8 cellular contexts compared by ENCODE assay signal in the genomic region with DNA sequence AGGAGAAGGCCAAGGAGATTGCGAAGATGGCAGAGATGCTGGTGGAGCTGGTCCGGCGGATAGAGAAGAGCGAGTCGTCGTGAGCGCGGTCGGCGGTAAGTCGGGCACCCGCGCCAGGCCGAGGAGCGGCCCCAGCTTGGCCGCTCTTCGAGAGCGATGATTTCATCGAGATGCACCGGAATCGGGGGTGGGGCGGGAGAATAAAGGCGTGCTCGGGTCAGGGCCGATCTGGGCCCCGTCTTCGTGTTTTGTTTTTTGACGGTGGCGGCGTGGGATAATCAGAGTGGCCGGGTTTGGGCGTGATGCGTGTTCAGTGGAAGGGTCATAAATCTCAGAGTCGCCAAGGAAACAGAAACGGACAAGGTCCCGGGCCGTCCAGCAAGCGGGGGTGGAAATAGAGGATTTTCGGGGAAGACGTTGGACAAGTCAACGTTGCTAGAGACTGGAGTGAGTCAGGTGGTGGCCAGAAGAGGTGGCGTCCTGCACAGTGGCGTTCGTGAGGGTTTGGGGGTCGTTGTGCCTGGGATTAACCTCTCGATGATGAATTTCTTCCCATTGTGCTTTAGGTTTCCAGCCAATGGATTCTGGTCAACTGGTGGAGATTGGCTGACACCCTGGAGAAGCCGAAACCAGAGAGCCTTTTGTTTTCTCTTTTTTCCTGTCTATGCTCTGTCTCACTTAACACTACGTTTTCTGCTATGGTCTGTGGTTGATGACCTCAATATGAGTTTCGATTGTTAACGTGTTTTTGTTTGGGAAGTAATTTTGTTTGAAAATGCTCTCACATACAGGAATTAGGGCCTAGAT. TPM values are rescaled to one million over a fixed set of nuclear protein-coding genes. Genes with fewer than 3 reads are reported as not detected.
DNase-seq lines count a peak whose midpoint lies in the region; ATAC-seq, FAIRE-seq and TF ChIP-seq lines count a peak whose summit lies in the region.

No MANE protein-coding gene starts in this region.

- no peak for TF ChIP-seq POLR2A in GM12892 (IDR thresholded peaks at IDR 0.05; ENCODE audit: low read depth, low read length)

- no peaks in the 10 kb centered on the region for H3K27me3 Mint-ChIP-seq in progenitor cell of endocrine pancreas

- intact Hi-C loops in cardiac septum (cut with DNase I), result loop anchor here (2.0 kb wide), 2 partner anchors 31 to 67 kb away; a partner anchor contains a TSS

- peak overlapping the region; percentile 100 for H3K27ac Mint-ChIP-seq in activated naive CD4-positive, alpha-beta T cell treated with anti-CD3 and anti-CD28 coated beads, Interleukin-2, amount 50 U/mL, for 72 hours
- H3K27ac Mint-ChIP-seq in progenitor cell of endocrine pancreas, result peak overlapping the region; percentile 99

- peak overlapping the region; percentile 96 for H3K4me3 Mint-ChIP-seq in progenitor cell of endocrine pancreas (ENCODE audit: low read depth)

- peak overlapping the region; percentile 92 for H3K9ac ChIP-seq in OCI-LY3 (ENCODE audit: low read length)

- H3K4me2 ChIP-seq in OCI-LY3 (ENCODE audit: low read length), result peak overlapping the region; percentile 92

- peak overlapping the region; percentile 92 for H3K4me3 ChIP-seq in OCI-LY3 (ENCODE audit: low read length)

- peaks cover 35% of the 10 kb centered on the region for H3K79me2 ChIP-seq in OCI-LY3 (ENCODE audit: low read length)

- DNase-seq in GM12892 (ENCODE audit: insufficient read length) (peak; percentile 37), cardiac septum (ENCODE audit: low spot score) (peak; percentile 79), progenitor cell of endocrine pancreas (ENCODE audit: low spot score, unreplicated experiment) (no peak), cerebellar cortex (ENCODE audit: low spot score) (no peak), NCI-H2107 treated with DMSO at 0.1 percent for 48 hours (lab: John Stamatoyannopoulos, UW; ENCODE audit: unreplicated experiment) (no peak)
- peak; percentile 26 to 67 for DNase-seq in activated naive CD4-positive, alpha-beta T cell treated with anti-CD3 and anti-CD28 coated beads, Interleukin-2, amount 50 U/mL, for 72 hours (ENCODE audit: low spot score in 2 of 2)

- peaks cover 16% of the 10 kb centered on the region for H3K4me1 Mint-ChIP-seq in progenitor cell of endocrine pancreas (ENCODE audit: low read depth)

- H3K36me3 ChIP-seq in OCI-LY3 (replicated peaks; ENCODE audit: low read depth, low read length), result peaks cover 29% of the 10 kb centered on the region

- no peaks in the 10 kb centered on the region for H3K9me3 ChIP-seq in OCI-LY3 (ENCODE audit: insufficient read depth, low read length)

- H4K20me1 ChIP-seq in OCI-LY3 (ENCODE audit: insufficient read depth, low read length), result peaks cover 22% of the 10 kb centered on the region

- no peak overlapping the region for H2AFZ ChIP-seq in OCI-LY3 (ENCODE audit: low read depth, low read length)

- H3K27ac ChIP-seq in OCI-LY3 (ENCODE audit: low read length), result peak overlapping the region; percentile 92

- H3K36me3 Mint-ChIP-seq in activated naive CD4-positive, alpha-beta T cell treated with anti-CD3 and anti-CD28 coated beads, Interleukin-2, amount 50 U/mL, for 72 hours, result peaks cover 32 to 34% of the 10 kb centered on the region in 2 donors
- peaks cover 10% of the 10 kb centered on the region for H3K36me3 Mint-ChIP-seq in progenitor cell of endocrine pancreas (ENCODE audit: insufficient read depth)

- TF ChIP-seq CTCF in OCI-LY3 (IDR thresholded peaks at IDR 0.05; ENCODE audit: low read depth, low read length), result no peak
- TF ChIP-seq CTCF in progenitor cell of endocrine pancreas (IDR thresholded peaks at IDR 0.05; ENCODE audit: unreplicated experiment), result no peak

- no peaks in the 10 kb centered on the region for H3K9me3 Mint-ChIP-seq in activated naive CD4-positive, alpha-beta T cell treated with anti-CD3 and anti-CD28 coated beads, Interleukin-2, amount 50 U/mL, for 72 hours
- no peaks in the 10 kb centered on the region for H3K9me3 Mint-ChIP-seq in progenitor cell of endocrine pancreas (ENCODE audit: low read depth)

- ATAC-seq in HG02571 (IDR thresholded peaks at IDR 0.05; ENCODE audit: unreplicated experiment), result peak; percentile 13
- peak; percentile 65 to 77 for ATAC-seq in activated naive CD4-positive, alpha-beta T cell treated with anti-CD3 and anti-CD28 coated beads, Interleukin-2, amount 50 U/mL, for 72 hours

- no peak for FAIRE-seq in GM12892 (lab: Jason Lieb, UNC)

- peaks cover 9% of the 10 kb centered on the region for H3K4me1 ChIP-seq in OCI-LY3 (ENCODE audit: low read length)

- H3K27me3 ChIP-seq in OCI-LY3 (ENCODE audit: low read depth, low read length), result no peaks in the 10 kb centered on the region

RNA-seq across cellular contexts. Expression of a gene that starts 0.9 kb away (rescaled TPM):
- 70.4 TPM for polyA plus RNA-seq in GM12892 (2012; ENCODE audit: missing spikeins)
- total RNA-seq in activated naive CD4-positive, alpha-beta T cell treated with anti-CD3 and anti-CD28 coated beads, Interleukin-2, amount 50 U/mL, for 72 hours, result 100 to 1,000 TPM in 1 of 2 donors, 10 to 100 TPM in 1; 72.7 to 114 TPM
- total RNA-seq in cardiac septum, result 262 TPM
- 223 and 225 TPM in 2 replicates for total RNA-seq in progenitor cell of endocrine pancreas

RNA-seq across cellular contexts. Expression of a gene that starts 52.3 kb away (rescaled TPM):
- polyA plus RNA-seq in GM12892 (2012; ENCODE audit: missing spikeins), result not detected
- 1 to 10 TPM in 1 of 2 donors, not detected in 1; 1.7 TPM for total RNA-seq in activated naive CD4-positive, alpha-beta T cell treated with anti-CD3 and anti-CD28 coated beads, Interleukin-2, amount 50 U/mL, for 72 hours
- total RNA-seq in cardiac septum (2.8 TPM), progenitor cell of endocrine pancreas (1.3 and 3.5 TPM in 2 replicates)

Comparison
In these comparisons a context has a peak if more than half of its experiments do, and no peak if none do; other contexts are left out.
1. DNase-seq: peak in GM12892 (single experiment), activated naive CD4-positive, alpha-beta T cell treated with anti-CD3 and anti-CD28 coated beads, Interleukin-2, amount 50 U/mL, for 72 hours (2 of 2) and cardiac septum (single experiment); none in progenitor cell of endocrine pancreas (single experiment), cerebellar cortex (single experiment) and NCI-H2107 treated with DMSO at 0.1 percent for 48 hours (single experiment).